8 cellular contexts compared by ENCODE assay signal in genomic region chr19:6424190-6424938, GRCh38. TPM values are rescaled to one million over a fixed set of nuclear protein-coding genes. Genes with fewer than 3 reads are reported as not detected.
A peak's percentile ranks its signal among the peaks of the same experiment; 100 is the strongest.
DNase-seq lines count a peak whose midpoint lies in the region; ATAC-seq, FAIRE-seq and TF ChIP-seq lines count a peak whose summit lies in the region.

KHSRP (minus strand) TSS chr19:6424811; CDS start chr19:6424701, 110 bp downstream.

- peak within 1 kb of the TSS; percentile 74 for H3K9ac ChIP-seq in IMR-90 (ENCODE audit: low read depth, low read length)

- peak within 1 kb of the TSS; percentile 10; the same call in 1 of the 2 replicates for H3K18ac ChIP-seq in IMR-90 (ENCODE audit: low read depth, low read length)

- intact Hi-C loops in IMR-90 (cut with micrococcal nuclease) = loop anchor here (2.0 kb wide), 1 partner anchor 312 kb away; the partner anchor contains the start of gene GPR108

- peak within 1 kb of the TSS; percentile 85 for H3K4me3 ChIP-seq in IMR-90 (ENCODE audit: insufficient read depth, low read depth, low read length)
- H3K4me3 ChIP-seq in gastroesophageal sphincter = peak within 1 kb of the TSS; percentile 71 to 88
- H3K4me3 ChIP-seq in osteoblast (ENCODE audit: insufficient read depth, low read length) = peak within 1 kb of the TSS; percentile 94

- no peaks in the 10 kb centered on the region for H3K27me3 Mint-ChIP-seq in activated T-cell treated with anti-CD3 and anti-CD28 coated beads, Interleukin-2, amount 50 U/mL, for 72 hours (ENCODE audit: low read depth)

- no peak within 1 kb of the TSS for H3K56ac ChIP-seq in IMR-90 (ENCODE audit: extremely low read depth, insufficient read depth, low read length)

- H2AK5ac ChIP-seq in IMR-90 (ENCODE audit: low read depth, low read length) = peak within 1 kb of the TSS; percentile 72

- peak within 1 kb of the TSS; percentile 86 for H4K91ac ChIP-seq in IMR-90 (ENCODE audit: insufficient read depth, low read depth, low read length)

- H2AFZ ChIP-seq in IMR-90 (replicated peaks; ENCODE audit: low read length, poor library complexity) (peak within 1 kb of the TSS; percentile 95), osteoblast (ENCODE audit: low read length) (peak within 1 kb of the TSS; percentile 87)

- H3K4me1 Mint-ChIP-seq in activated T-cell treated with anti-CD3 and anti-CD28 coated beads, Interleukin-2, amount 50 U/mL, for 72 hours (ENCODE audit: low read depth) = peaks cover 35% of the 10 kb centered on the region

- H3K4ac ChIP-seq in IMR-90 (ENCODE audit: low read depth, low read length) = peak within 1 kb of the TSS; percentile 76

- DNase-seq in D721Med (ENCODE audit: insufficient read length, low spot score) (peak; percentile 95), IMR-90 (no peak), osteoblast (ENCODE audit: insufficient read length, low spot score, missing footprints) (peak; percentile 100), NCI-H1436 treated with DMSO at 0.1 percent for 48 hours (lab: John Stamatoyannopoulos, UW) (no peak)
- peak; percentile 31 to 43 for DNase-seq in activated T-cell treated with anti-CD3 and anti-CD28 coated beads, Interleukin-2, amount 50 U/mL, for 72 hours

- no peak within 1 kb of the TSS; the same call in none of the 2 replicates for H2BK120ac ChIP-seq in IMR-90 (ENCODE audit: low read depth, low read length)

- peak within 1 kb of the TSS; percentile 27; the same call in 1 of the 2 replicates for H2BK20ac ChIP-seq in IMR-90 (ENCODE audit: low read depth, low read length)

- peaks cover 2 to 16% of the 10 kb centered on the region in 2 donors for H3K36me3 Mint-ChIP-seq in activated T-cell treated with anti-CD3 and anti-CD28 coated beads, Interleukin-2, amount 50 U/mL, for 72 hours (ENCODE audit: insufficient read depth in 2 of 2)

- peak within 1 kb of the TSS; percentile 16 for H2BK5ac ChIP-seq in IMR-90 (ENCODE audit: low read depth, low read length, poor library complexity, severe bottlenecking)

- H3K9me3 Mint-ChIP-seq in activated T-cell treated with anti-CD3 and anti-CD28 coated beads, Interleukin-2, amount 50 U/mL, for 72 hours = peaks cover 0 to 3% of the 10 kb centered on the region in 2 donors

- dilution Hi-C loops in IMR-90 (cut with HindIII; ENCODE audit: low sequenced_read_pairs, unreplicated experiment) = no loop called here

- no peak for TF ChIP-seq RAD21 in IMR-90 (IDR thresholded peaks at IDR 0.05; ENCODE audit: low read length)

- H3K27ac Mint-ChIP-seq in activated T-cell treated with anti-CD3 and anti-CD28 coated beads, Interleukin-2, amount 50 U/mL, for 72 hours = peak within 1 kb of the TSS; percentile 87

- H3K9me1 ChIP-seq in IMR-90 (ENCODE audit: insufficient read depth, low read length) = peaks cover 3% of the 10 kb centered on the region; the same call in 1 of the 2 replicates

- in situ Hi-C loops in IMR-90 (cut with MboI; ENCODE audit: low sequenced_read_pairs) = no loop called here

- H4K8ac ChIP-seq in IMR-90 (ENCODE audit: low read depth in 2 of 2, low read length in 2 of 2) = peak within 1 kb of the TSS; percentile 97 to 100

- H3K9me3 ChIP-seq in IMR-90 (ENCODE audit: control insufficient read depth, insufficient read depth, low read length) (peaks cover 3% of the 10 kb centered on the region; the same call in 1 of the 2 replicates), gastroesophageal sphincter (no peaks in the 10 kb centered on the region), osteoblast (ENCODE audit: low read depth, low read length) (no peaks in the 10 kb centered on the region)

- TF ChIP-seq EP300 in gastroesophageal sphincter (IDR thresholded peaks at IDR 0.05) = no peak

- TF ChIP-seq CTCF in D721Med (IDR thresholded peaks at IDR 0.05; ENCODE audit: insufficient read depth, missing control alignments) (no peak), IMR-90 (conservative IDR thresholded peaks at IDR 0.05; ENCODE audit: low read depth, low read length) (no peak), gastroesophageal sphincter (IDR thresholded peaks at IDR 0.05) (no peak), osteoblast (IDR thresholded peaks at IDR 0.05; ENCODE audit: extremely low read depth, low read depth, low read length) (no peak)

- H3K27me3 ChIP-seq in IMR-90 (ENCODE audit: control insufficient read depth, insufficient read depth, low read length) (peaks cover 2% of the 10 kb centered on the region; the same call in 1 of the 2 replicates), gastroesophageal sphincter (no peaks in the 10 kb centered on the region), osteoblast (ENCODE audit: insufficient read depth, low read length) (no peaks in the 10 kb centered on the region)

- H4K5ac ChIP-seq in IMR-90 (ENCODE audit: low read depth, low read length) = peak within 1 kb of the TSS; percentile 96

- H3K27ac ChIP-seq in IMR-90 (ENCODE audit: insufficient read depth, low read length) = peak within 1 kb of the TSS; percentile 40
- H3K27ac ChIP-seq in gastroesophageal sphincter = peak within 1 kb of the TSS; percentile 41 to 90 (median 86)
- H3K27ac ChIP-seq in osteoblast (ENCODE audit: low read depth, low read length) = peak within 1 kb of the TSS; percentile 75

- CTCF ChIA-PET in IMR-90 (lab: Yijun Ruan, JAX) = no interaction called here

- H4K20me1 ChIP-seq in IMR-90 (ENCODE audit: insufficient read depth, low read length) (peaks cover 48% of the 10 kb centered on the region), osteoblast (ENCODE audit: insufficient read depth, low read length) (peaks cover 46% of the 10 kb centered on the region)

- FAIRE-seq in D721Med (lab: Jason Lieb, UNC) = no peak

- H3K79me2 ChIP-seq in osteoblast (ENCODE audit: insufficient read depth, low read length) = peaks cover 50% of the 10 kb centered on the region

- H3K23ac ChIP-seq in IMR-90 (ENCODE audit: low read depth, low read length) = peak within 1 kb of the TSS; percentile 91

- no TSS peak for BruUV-seq in IMR-90 (replicated peaks; lab: Mats Ljungman, UMichigan)

- H3K4me3 Mint-ChIP-seq in activated T-cell treated with anti-CD3 and anti-CD28 coated beads, Interleukin-2, amount 50 U/mL, for 72 hours = peak within 1 kb of the TSS; percentile 91 to 94

- 0% methylated on average over 36 of the region's 115 CpGs; no CpG with 5 or more reads in 1 of the 2 experiments for WGBS in IMR-90 (ENCODE audit: extremely low coverage in 2 of 2, insufficient read length in 1 of 2), 2 experiments
- WGBS in gastroesophageal sphincter (ENCODE audit: low coverage in 1 of 2), 2 donors = 0% methylated on average over 9 of the region's 115 CpGs; no CpG with 5 or more reads in 1 of the 2 donors

- H2BK15ac ChIP-seq in IMR-90 (ENCODE audit: low read depth, low read length) = no peak within 1 kb of the TSS

- peaks cover 0 to 36% of the 10 kb centered on the region in 2 experiments; a peak in 2 of 4 replicates for H3K79me1 ChIP-seq in IMR-90 (ENCODE audit: low read depth in 1 of 2, low read length in 2 of 2)

- H3K4me2 ChIP-seq in IMR-90 (ENCODE audit: low read depth, low read length) (peak within 1 kb of the TSS; percentile 81), osteoblast (ENCODE audit: insufficient read depth, low read length) (peak within 1 kb of the TSS; percentile 94)

- TF ChIP-seq POLR2A in IMR-90 (IDR thresholded peaks at IDR 0.05; ENCODE audit: low read depth, low read length) = peak; percentile 72
- peak; percentile 76 to 80 for TF ChIP-seq POLR2A in gastroesophageal sphincter (IDR thresholded peaks at IDR 0.05)

- H3K4me1 ChIP-seq in IMR-90 (ENCODE audit: control insufficient read depth, insufficient read depth, low read length) (peaks cover 2% of the 10 kb centered on the region; the same call in 1 of the 2 replicates), gastroesophageal sphincter (peaks cover 0 to 54% (median 18%) of the 10 kb centered on the region in 3 donors), osteoblast (ENCODE audit: insufficient read depth, low read length) (peaks cover 5% of the 10 kb centered on the region)

- H2AK9ac ChIP-seq in IMR-90 (replicated peaks; ENCODE audit: low read depth, low read length, poor library complexity) = peak within 1 kb of the TSS; percentile 94

- peaks cover 22% of the 10 kb centered on the region for H3K36me3 ChIP-seq in IMR-90 (ENCODE audit: control insufficient read depth, insufficient read depth, low read length)
- peaks cover 0 to 29% of the 10 kb centered on the region in 2 donors for H3K36me3 ChIP-seq in gastroesophageal sphincter
- peaks cover 34% of the 10 kb centered on the region for H3K36me3 ChIP-seq in osteoblast (ENCODE audit: insufficient read depth, low read length)

- peak within 1 kb of the TSS; percentile 90 for H3K14ac ChIP-seq in IMR-90 (replicated peaks; ENCODE audit: low read depth, low read length)

- POLR2A ChIA-PET in IMR-90 (lab: Charles Lee; ENCODE audit: unreplicated experiment) = no interaction called here

- ATAC-seq in IMR-90 (ENCODE audit: low read depth) (no peak), gastroesophageal sphincter (no peak), GM18870 (IDR thresholded peaks at IDR 0.05; ENCODE audit: unreplicated experiment) (no peak), HG02623 (IDR thresholded peaks at IDR 0.05; ENCODE audit: unreplicated experiment) (no peak)
- ATAC-seq in activated T-cell treated with anti-CD3 and anti-CD28 coated beads, Interleukin-2, amount 50 U/mL, for 72 hours (replicated peaks in 1 of 2) = no peak

TF ChIP-seq in IMR-90, 13 proteins besides CTCF, POLR2A, EP300 and RAD21 (continues in another document):
- TF ChIP-seq ELK1 (IDR thresholded peaks at IDR 0.05; ENCODE audit: borderline replicate concordance, low read depth, low read length) (no peak), BHLHE40 (IDR thresholded peaks at IDR 0.05; ENCODE audit: low read depth, low read length) (peak; percentile 53)

RNA-seq across cellular contexts. Expression of gene KHSRP, which starts in this region (rescaled TPM):
- total RNA-seq in IMR-90 (2012; rRNA removed) (31.9 and 34.4 TPM in 2 replicates), gastroesophageal sphincter (100 to 1,000 TPM; 102 to 218 (median 126) TPM), osteoblast (89.9 and 90.5 TPM in 2 replicates)
- 93.7 and 103 TPM in 2 replicates for polyA plus RNA-seq in IMR-90 (2012; rRNA removed)
- 57.2 and 108 TPM in 2 replicates for polyA plus RNA-seq in IMR-90 (2012; cell fraction: cytosol; rRNA removed)
- polyA plus RNA-seq in IMR-90 (2012; cell fraction: nucleus; rRNA removed; ENCODE audit: low replicate concordance) = 89.4 and 124 TPM in 2 replicates
- 100 to 1,000 TPM; 253 to 311 TPM for total RNA-seq in activated T-cell treated with anti-CD3 and anti-CD28 coated beads, Interleukin-2, amount 50 U/mL, for 72 hours

Comparison
In these comparisons a context has a peak if more than half of its experiments do, and no peak if none do; other contexts are left out.
1. DNase-seq: peak in D721Med (single experiment), activated T-cell treated with anti-CD3 and anti-CD28 coated beads, Interleukin-2, amount 50 U/mL, for 72 hours (2 of 2) and osteoblast (single experiment); none in IMR-90 (single experiment) and NCI-H1436 treated with DMSO at 0.1 percent for 48 hours (single experiment).
2. Peak in every context shown above with its lines, with median percentiles within 50 percentile points of each other: H3K27ac ChIP-seq and H3K4me3 ChIP-seq.